ENCODE assay signal across 24 cellular contexts in the genomic region with DNA sequence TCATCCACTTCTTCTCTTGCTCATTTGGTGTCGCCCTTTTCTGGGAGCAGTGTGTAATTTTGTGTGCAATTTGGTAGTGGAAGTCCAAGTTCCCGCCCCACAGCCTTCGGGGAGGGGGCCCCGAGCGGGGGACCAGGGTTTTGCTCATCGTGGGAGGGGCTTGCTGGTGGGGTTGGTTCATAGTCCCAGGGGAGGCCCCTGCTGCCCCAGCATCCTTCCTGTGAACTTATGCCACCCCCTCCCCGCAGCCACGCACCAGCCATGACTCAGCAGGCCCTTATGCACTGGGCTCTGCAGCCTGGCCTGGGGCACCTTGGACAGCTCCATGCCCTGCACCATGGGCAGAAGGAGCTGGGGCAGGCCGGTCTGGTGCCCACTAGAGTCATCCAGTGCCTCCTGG.
DNase-seq lines count a peak whose midpoint lies in the region; ATAC-seq, FAIRE-seq and TF ChIP-seq lines count a peak whose summit lies in the region.
"Had no signal": no experiment of that assay in that cellular context is flagged by ENCODE, and none has a peak within 500 bp of the region (broad histone marks: within the 10 kb centered on the region; RNA-seq: fewer than 3 reads in every experiment).

No MANE protein-coding gene starts in this region.

- H3K4me1 ChIP-seq in adipocyte (ENCODE audit: control insufficient read depth, insufficient read depth, low read length) = no peaks in the 10 kb centered on the region
- H3K4me1 ChIP-seq: Caco-2, foreskin keratinocyte, uterus had no signal

- H3K9ac ChIP-seq in adipocyte (ENCODE audit: low read length) = no peak overlapping the region

- no peak overlapping the region for H3K4me3 ChIP-seq in adipocyte (ENCODE audit: low read length)
- H3K4me3 ChIP-seq: GM12878, uterus had no signal

- no peak for TF ChIP-seq CTCF in type B pancreatic cell (conservative IDR thresholded peaks at IDR 0.05)

- no peak for ATAC-seq in activated naive CD8-positive, alpha-beta T cell treated with anti-CD3 and anti-CD28 coated beads, Interleukin-2, amount 50 U/mL, for 24 hours
- no peak for ATAC-seq in HG03565 (IDR thresholded peaks at IDR 0.05; ENCODE audit: unreplicated experiment)
- ATAC-seq: foreskin keratinocyte, GM12878, left cardiac atrium had no signal

- H3K36me3 ChIP-seq in adipocyte (ENCODE audit: control insufficient read depth, insufficient read depth, low read length, severe bottlenecking) = no peaks in the 10 kb centered on the region
- H3K36me3 ChIP-seq: brain microvascular endothelial cell, uterus had no signal

- no peak overlapping the region for H3K4me3 Mint-ChIP-seq in activated naive CD8-positive, alpha-beta T cell treated with anti-CD3 and anti-CD28 coated beads, Interleukin-2, amount 50 U/mL, for 24 hours
- H3K4me3 Mint-ChIP-seq in activated naive CD8-positive, alpha-beta T cell treated with anti-CD3 and anti-CD28 coated beads for 36 hours = no peak overlapping the region
- H3K4me3 Mint-ChIP-seq in type B pancreatic cell = no peak overlapping the region
- H3K4me3 Mint-ChIP-seq: stimulated activated naive CD8-positive, alpha-beta T cell treated with anti-CD3 and anti-CD28 coated beads, Interleukin-15, Interleukin-2, amounts not matched to agents 100 ng/mL and 50 ng/mL, for 24 hours had no signal

- H3K36me3 Mint-ChIP-seq in activated naive CD8-positive, alpha-beta T cell treated with anti-CD3 and anti-CD28 coated beads, Interleukin-2, amount 50 U/mL, for 24 hours (ENCODE audit: low read depth) = no peaks in the 10 kb centered on the region
- H3K36me3 Mint-ChIP-seq in activated naive CD8-positive, alpha-beta T cell treated with anti-CD3 and anti-CD28 coated beads for 36 hours = no peaks in the 10 kb centered on the region
- H3K36me3 Mint-ChIP-seq in type B pancreatic cell = no peaks in the 10 kb centered on the region

- H3K27ac Mint-ChIP-seq in activated naive CD8-positive, alpha-beta T cell treated with anti-CD3 and anti-CD28 coated beads, Interleukin-2, amount 50 U/mL, for 24 hours = no peak overlapping the region
- H3K27ac Mint-ChIP-seq in activated naive CD8-positive, alpha-beta T cell treated with anti-CD3 and anti-CD28 coated beads for 36 hours = no peak overlapping the region
- H3K27ac Mint-ChIP-seq in type B pancreatic cell = no peak overlapping the region
- H3K27ac Mint-ChIP-seq: stimulated activated naive CD8-positive, alpha-beta T cell treated with anti-CD3 and anti-CD28 coated beads, Interleukin-15, Interleukin-2, amounts not matched to agents 100 ng/mL and 50 ng/mL, for 24 hours had no signal

- peak; percentile 20 for DNase-seq in activated naive CD8-positive, alpha-beta T cell treated with anti-CD3 and anti-CD28 coated beads, Interleukin-2, amount 50 U/mL, for 24 hours
- DNase-seq in activated naive CD8-positive, alpha-beta T cell treated with anti-CD3 and anti-CD28 coated beads for 36 hours = no peak
- DNase-seq in HT-29 (ENCODE audit: low spot score) = peak; percentile 23
- peak; percentile 0 for DNase-seq in adipocyte (ENCODE audit: low read depth)
- peak; percentile 74 for DNase-seq in urothelium cell line (ENCODE audit: low spot score)
- DNase-seq in H54 (ENCODE audit: insufficient read length, low spot score) = no peak
- no peak for DNase-seq in type B pancreatic cell (ENCODE audit: extremely low spot score, unreplicated experiment)
- DNase-seq: activated CD4-positive, CD25-positive, alpha-beta regulatory T cell; activated CD8-positive, alpha-beta memory T cell treated with anti-CD3 and anti-CD28 coated beads, Interleukin-2, amount 50 U/mL, for 4 hours; activated naive CD4-positive, alpha-beta T cell; AML-193; brain microvascular endothelial cell; Caco-2; foreskin keratinocyte; Kasumi-1; left cardiac atrium; NCI-H1417 treated with DMSO at 0.1 percent for 48 hours; NK-92 treated with Interleukin-12 subunit alpha and Interleukin-12 subunit beta, amount 100 ng/mL, for 24 hours; stimulated activated CD4-positive, alpha-beta T cell treated with anti-CD3 and anti-CD28 coated beads, Interleukin-15, amount 100 ng/mL, for 24 hours; uterus had no signal

- FAIRE-seq in urothelium cell line (lab: Jason Lieb, UNC) (peak; percentile 85), H54 (lab: Jason Lieb, UNC) (no peak)
- FAIRE-seq: G401.6, GM12878 had no signal

- H3K27me3 ChIP-seq in adipocyte (replicated peaks; ENCODE audit: control insufficient read depth, insufficient read depth, low read length) = peaks cover 3% of the 10 kb centered on the region
- H3K27me3 ChIP-seq: brain microvascular endothelial cell, foreskin keratinocyte, uterus had no signal

- H3K4me1 Mint-ChIP-seq in activated naive CD8-positive, alpha-beta T cell treated with anti-CD3 and anti-CD28 coated beads, Interleukin-2, amount 50 U/mL, for 24 hours = no peaks in the 10 kb centered on the region
- peaks cover 3% of the 10 kb centered on the region for H3K4me1 Mint-ChIP-seq in activated naive CD8-positive, alpha-beta T cell treated with anti-CD3 and anti-CD28 coated beads for 36 hours
- no peaks in the 10 kb centered on the region for H3K4me1 Mint-ChIP-seq in type B pancreatic cell (ENCODE audit: unreplicated experiment)

- no peaks in the 10 kb centered on the region for H3K27me3 Mint-ChIP-seq in activated naive CD8-positive, alpha-beta T cell treated with anti-CD3 and anti-CD28 coated beads, Interleukin-2, amount 50 U/mL, for 24 hours
- H3K27me3 Mint-ChIP-seq in activated naive CD8-positive, alpha-beta T cell treated with anti-CD3 and anti-CD28 coated beads for 36 hours = no peaks in the 10 kb centered on the region
- no peaks in the 10 kb centered on the region for H3K27me3 Mint-ChIP-seq in type B pancreatic cell
- H3K27me3 Mint-ChIP-seq: stimulated activated naive CD8-positive, alpha-beta T cell treated with anti-CD3 and anti-CD28 coated beads, Interleukin-15, Interleukin-2, amounts not matched to agents 100 ng/mL and 50 ng/mL, for 24 hours had no signal

- no peak for TF ChIP-seq POLR2A in H54 (IDR thresholded peaks at IDR 0.05; ENCODE audit: low read depth, low read length)

- H3K9me3 ChIP-seq in adipocyte (ENCODE audit: control insufficient read depth, low read length) = no peaks in the 10 kb centered on the region
- H3K9me3 ChIP-seq: Caco-2, uterus had no signal

- H3K9me3 Mint-ChIP-seq in activated naive CD8-positive, alpha-beta T cell treated with anti-CD3 and anti-CD28 coated beads, Interleukin-2, amount 50 U/mL, for 24 hours = no peaks in the 10 kb centered on the region
- H3K9me3 Mint-ChIP-seq in activated naive CD8-positive, alpha-beta T cell treated with anti-CD3 and anti-CD28 coated beads for 36 hours = no peaks in the 10 kb centered on the region
- H3K9me3 Mint-ChIP-seq in type B pancreatic cell = no peaks in the 10 kb centered on the region
- H3K9me3 Mint-ChIP-seq: stimulated activated naive CD8-positive, alpha-beta T cell treated with anti-CD3 and anti-CD28 coated beads, Interleukin-15, Interleukin-2, amounts not matched to agents 100 ng/mL and 50 ng/mL, for 24 hours had no signal

Comparison
In these comparisons a context has a peak if more than half of its experiments do, and no peak if none do; other contexts are left out.
1. DNase-seq: peak in activated naive CD8-positive, alpha-beta T cell treated with anti-CD3 and anti-CD28 coated beads, Interleukin-2, amount 50 U/mL, for 24 hours (single experiment), HT-29 (single experiment), adipocyte (single experiment) and urothelium cell line (single experiment); none in activated naive CD8-positive, alpha-beta T cell treated with anti-CD3 and anti-CD28 coated beads for 36 hours (single experiment), H54 (single experiment) and type B pancreatic cell (single experiment).